In the genomic region with DNA sequence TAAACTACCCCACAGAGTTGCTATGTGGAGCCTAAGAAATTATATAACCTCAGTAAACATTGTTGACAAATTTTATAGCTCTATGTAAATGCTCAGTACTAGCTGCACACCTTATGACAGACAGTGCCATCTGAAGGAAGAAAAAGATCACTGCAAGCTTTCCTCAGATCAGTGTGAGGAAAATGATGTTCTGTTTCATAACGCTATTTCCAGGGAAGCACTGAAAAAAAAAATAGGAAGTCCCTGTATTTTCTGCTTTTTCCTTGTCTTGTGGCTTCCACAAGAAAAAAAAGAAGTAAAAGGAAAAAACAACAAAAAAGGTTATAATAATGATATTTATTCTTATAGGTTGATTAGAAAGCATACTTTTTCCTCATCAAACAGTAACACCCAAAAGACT, we compare ENCODE assay signal across 8 cellular contexts. TPM values are rescaled to one million over a fixed set of nuclear protein-coding genes. Genes with fewer than 3 reads are reported as not detected.
A peak's percentile ranks its signal among the peaks of the same experiment; 100 is the strongest.
DNase-seq lines count a peak whose midpoint lies in the region; ATAC-seq and TF ChIP-seq lines count a peak whose summit lies in the region.

No MANE protein-coding gene starts in this region.

- TF ChIP-seq CTCF in LNCAP (IDR thresholded peaks at IDR 0.05) (peak; percentile 93), SK-N-SH (IDR thresholded peaks at IDR 0.05) (peak; percentile 68), fibroblast of mammary gland (conservative IDR thresholded peaks at IDR 0.05; ENCODE audit: control insufficient read depth, insufficient read depth, low read depth, low read length) (peak; percentile 71)

- CTCF ChIA-PET in SK-N-SH (lab: Yijun Ruan, JAX): interaction anchor here (0.7 to 3.6 kb wide), 19 partner anchors 10 to 397 kb away, joined by 3 to 27 read pairs (median 6); a partner anchor contains a TSS

- no peak overlapping the region for H3K27ac ChIP-seq in SK-N-SH (ENCODE audit: low read depth in 2 of 2, low read length in 1 of 2)

- POLR2A ChIA-PET in SK-N-SH (lab: Yijun Ruan, JAX): interaction anchor here (0.5 kb wide), 1 partner anchor 684 kb away, joined by 4 read pairs; no protein-coding TSS in a partner anchor

- peaks cover 0 to 3% of the 10 kb centered on the region in 2 experiments for H3K36me3 ChIP-seq in SK-N-SH (replicated peaks in 1 of 2; ENCODE audit: control insufficient read depth in 1 of 2, insufficient read depth in 2 of 2, low read length in 1 of 2)

- ATAC-seq in GM19467 (IDR thresholded peaks at IDR 0.05; ENCODE audit: unreplicated experiment): peak; percentile 56

- H3K4me1 ChIP-seq in SK-N-SH (ENCODE audit: control insufficient read depth in 1 of 2, insufficient read depth in 2 of 2, low read depth in 1 of 2, low read length in 1 of 2): no peaks in the 10 kb centered on the region; a peak in 2 of 4 replicates

- no peak overlapping the region for H2AFZ ChIP-seq in SK-N-SH (ENCODE audit: low read depth)

- no peak overlapping the region for H3K9ac ChIP-seq in SK-N-SH

- H3K9me2 ChIP-seq in SK-N-SH: no peaks in the 10 kb centered on the region

- H3F3A ChIP-seq in SK-N-SH (replicated peaks; ENCODE audit: insufficient read depth): no peaks in the 10 kb centered on the region

- peak; percentile 79 for TF ChIP-seq RAD21 in SK-N-SH (IDR thresholded peaks at IDR 0.05; ENCODE audit: low read length)

- DNase-seq in DMS 273 (lab: John Stamatoyannopoulos, UW; ENCODE audit: unreplicated experiment): peak; percentile 62
- DNase-seq in SK-N-SH: peak; percentile 40
- peak; percentile 61 for DNase-seq in fibroblast of mammary gland (ENCODE audit: low read depth)
- peak; percentile 27 for DNase-seq in putamen (ENCODE audit: low spot score)
- DNase-seq in mucosa of gallbladder (ENCODE audit: low spot score): no peak
- DNase-seq in hepatic stellate cell (ENCODE audit: low spot score): no peak

- H3K79me2 ChIP-seq in SK-N-SH (ENCODE audit: insufficient read depth): peaks cover 24% of the 10 kb centered on the region; the same call in 1 of the 2 replicates

- H3K9me3 ChIP-seq in SK-N-SH: no peaks in the 10 kb centered on the region

- H3K27me3 ChIP-seq in SK-N-SH (ENCODE audit: insufficient read depth): no peaks in the 10 kb centered on the region

- no peak overlapping the region for H3K4me2 ChIP-seq in SK-N-SH

- no peak overlapping the region for H3K4me3 ChIP-seq in SK-N-SH (ENCODE audit: low read depth in 2 of 2, low read length in 1 of 2)
- H3K4me3 ChIP-seq in fibroblast of mammary gland (ENCODE audit: control insufficient read depth, low read depth, low read length): no peak overlapping the region

- H4K20me1 ChIP-seq in SK-N-SH (ENCODE audit: insufficient read depth): no peaks in the 10 kb centered on the region

- 3% methylated on average over 1 of the region's 1 CpG for WGBS in SK-N-SH (ENCODE audit: low lambda C conversion rate)

- no peak for TF ChIP-seq EP300 in SK-N-SH (IDR thresholded peaks at IDR 0.05; ENCODE audit: borderline replicate concordance in 1 of 2, low read depth in 1 of 2, low read length in 1 of 2)

TF ChIP-seq in SK-N-SH, 30 proteins besides CTCF, POLR2A, EP300 and RAD21:
- no peak for TF ChIP-seq EZH2phosphoT487 (IDR thresholded peaks at IDR 0.05; ENCODE audit: borderline replicate concordance, low read depth)
- peak; percentile 46 for TF ChIP-seq SMC3 (IDR thresholded peaks at IDR 0.05; ENCODE audit: low read depth, low read length)

RNA-seq across cellular contexts. Expression of a gene that starts 23.2 kb away (rescaled TPM):
- polyA plus RNA-seq in SK-N-SH (2012; rRNA removed): 3.9 and 4.6 TPM in 2 replicates
- polyA plus RNA-seq in SK-N-SH (2012; cell fraction: cytosol; rRNA removed): 3.3 and 4.3 TPM in 2 replicates
- 7.6 and 11.9 TPM in 2 replicates for polyA plus RNA-seq in SK-N-SH (2012; cell fraction: nucleus; rRNA removed)
- 20.1 TPM for total RNA-seq in mucosa of gallbladder

Comparison
In these comparisons a context has a peak if more than half of its experiments do, and no peak if none do; other contexts are left out.
1. DNase-seq: peak in DMS 273 (single experiment), SK-N-SH (single experiment), fibroblast of mammary gland (single experiment) and putamen (single experiment); none in mucosa of gallbladder (single experiment) and hepatic stellate cell (single experiment).
2. Peak in every context shown above with its lines, with median percentiles within 50 percentile points of each other: CTCF ChIP-seq.